1 cellular context compared by ENCODE assay signal in genomic region chr7:66930341-66930740, GRCh38.
TF ChIP-seq lines count a peak whose summit lies in the region.

No MANE protein-coding gene starts in this region.

TF ChIP-seq in K562, 482 proteins besides CTCF, POLR2A, EP300 and RAD21 (continued from another document):
- 0 out of 2 replicates have a peak, but pooled peaks have one; percentile 28 for TF ChIP-seq NCOR1 (IDR thresholded peaks at IDR 0.05)
- peak; percentile 70 for TF ChIP-seq ZBTB40 (IDR thresholded peaks at IDR 0.05)
- no peak for TF ChIP-seq ZBTB40 (CRISPR knock-in tag; IDR thresholded peaks at IDR 0.05)
- peak; percentile 28 to 78; a peak in 2 of 4 replicates for TF ChIP-seq MAZ (CRISPR knock-in tag; conservative IDR thresholded peaks at IDR 0.05 in 1 of 2, IDR thresholded peaks at IDR 0.05 in 1 of 2)
- TF ChIP-seq RBM22 (IDR thresholded peaks at IDR 0.05; ENCODE audit: low read depth, low read length, poor library complexity, severe bottlenecking) = no peak
- no peak for TF ChIP-seq GTF3C2 (IDR thresholded peaks at IDR 0.05; ENCODE audit: borderline replicate concordance, extremely low read depth, insufficient read length)
- TF ChIP-seq ZBTB9 (CRISPR knock-in tag; IDR thresholded peaks at IDR 0.05) = no peak
- 0 out of 4 replicates have a peak, but pooled peaks of 1 of the 2 experiments have one; percentile 35 for TF ChIP-seq MLLT1 (IDR thresholded peaks at IDR 0.05)
- peak; percentile 48; the same call in 1 of the 2 replicates for TF ChIP-seq ZKSCAN1 (IDR thresholded peaks at IDR 0.05; ENCODE audit: low read depth, low read length)
- TF ChIP-seq RB1 (IDR thresholded peaks at IDR 0.05; ENCODE audit: low read depth) = peak; percentile 79; the same call in 1 of the 2 replicates
- TF ChIP-seq NFE2L1 (tag; IDR thresholded peaks at IDR 0.05; ENCODE audit: borderline replicate concordance, low read depth) = no peak
- TF ChIP-seq PCBP1 (IDR thresholded peaks at IDR 0.05; ENCODE audit: low read depth, low read length, poor library complexity, severe bottlenecking) = no peak
- TF ChIP-seq RFX7 (CRISPR knock-in tag; IDR thresholded peaks at IDR 0.05) = no peak
- peak; percentile 97 for TF ChIP-seq XRCC5 (IDR thresholded peaks at IDR 0.05; ENCODE audit: low read depth, low read length)
- peak in 1 of 2 experiments; percentile 19; a peak in 1 of 4 replicates for TF ChIP-seq CSDE1 (IDR thresholded peaks at IDR 0.05)
- peak; percentile 31 for TF ChIP-seq TBP (optimal IDR thresholded peaks at IDR 0.05; ENCODE audit: low read depth, low read length)
